Comparison of ENCODE assay signal across 23 cellular contexts in genomic region chr7:105578496-105578895, GRCh38. TPM values are rescaled to one million over a fixed set of nuclear protein-coding genes. Genes with fewer than 3 reads are reported as not detected.
"Had no signal": no experiment of that assay in that cellular context is flagged by ENCODE, and none has a peak within 500 bp of the region (broad histone marks: within the 10 kb centered on the region; RNA-seq: fewer than 3 reads in every experiment).

No MANE protein-coding gene starts in this region.

- ATAC-seq: activated CD8-positive, alpha-beta memory T cell treated with anti-CD3 and anti-CD28 coated beads, Interleukin-2, amount 10 ng/mL, durations not matched to agents 7 days and 5 days; activated naive CD8-positive, alpha-beta T cell treated with anti-CD3 and anti-CD28 coated beads, Interleukin-2, amount 50 U/mL, for 24 hours; PC-3 had no signal

- DNase-seq: activated B cell treated with CpG ODN at 0.5 μM for 24 hours; activated CD4-positive, alpha-beta T cell treated with anti-CD3 and anti-CD28 coated beads for 1 hour; activated CD4-positive, alpha-beta T cell treated with anti-CD3 and anti-CD28 coated beads, Interleukin-2, amount 10 ng/mL, durations not matched to agents 24 days and 14 days; activated CD4-positive, alpha-beta T cell treated with anti-CD3 and anti-CD28 coated beads, Interleukin-2, amount 50 U/mL, for 48 hours; activated CD8-positive, alpha-beta memory T cell treated with anti-CD3 and anti-CD28 coated beads, Interleukin-2, amount 10 ng/mL, durations not matched to agents 7 days and 5 days; activated effector memory CD4-positive, alpha-beta T cell treated with Interleukin-2 at 50 U/mL for 16 hours; activated naive CD4-positive, alpha-beta T cell; activated naive CD8-positive, alpha-beta T cell treated with anti-CD3 and anti-CD28 coated beads, Interleukin-2, amount 50 U/mL, for 24 hours; activated T-cell treated with anti-CD3 and anti-CD28 coated beads, Interleukin-2, amount 50 U/mL, for 24 hours; amygdala; Karpas-422; NCI-H1105 treated with DMSO at 0.1 percent for 48 hours; NCI-H1436 treated with DMSO at 0.1 percent for 48 hours; NCI-H187; NCI-H2081; NCI-H446; NCI-H524; PC-3; SHP77 treated with DMSO at 0.1 percent for 48 hours; T-helper 9 cell had no signal

RNA-seq across cellular contexts. Expression of gene EFCAB10, which starts 2.8 kb away (rescaled TPM):
- total RNA-seq: activated B cell treated with CpG ODN at 0.5 μM for 24 hours; activated CD4-positive, alpha-beta T cell treated with anti-CD3 and anti-CD28 coated beads, Interleukin-2, amount 10 ng/mL, durations not matched to agents 24 days and 14 days; activated CD8-positive, alpha-beta memory T cell treated with anti-CD3 and anti-CD28 coated beads, Interleukin-2, amount 10 ng/mL, durations not matched to agents 7 days and 5 days; activated T-helper 1 cell treated with anti-CD3 and anti-CD28 coated beads, Interleukin-12 subunit alpha, Interleukin-12 subunit beta, Interleukin-2, Interleukin-4 antibody, amounts not matched to agents 30 ng/mL and 10 ng/mL and 1 ng/mL, durations not matched to agents 14 hours and 24 hours and 36 hours; cardiac septum; SK-MEL-5 had no signal
